In genomic region chr13:51220706-51221105, GRCh38 we compare ENCODE assay signal across 20 cellular contexts. TPM values are rescaled to one million over a fixed set of nuclear protein-coding genes. Genes with fewer than 3 reads are reported as not detected.
DNase-seq lines count a peak whose midpoint lies in the region; ATAC-seq and TF ChIP-seq lines count a peak whose summit lies in the region.
"Had no signal": no experiment of that assay in that cellular context is flagged by ENCODE, and none has a peak within 500 bp of the region (broad histone marks: within the 10 kb centered on the region; RNA-seq: fewer than 3 reads in every experiment).

No MANE protein-coding gene starts in this region.

- H3K27me3 Mint-ChIP-seq in activated T-cell treated with anti-CD3 and anti-CD28 coated beads, Interleukin-2, amount 50 U/mL, for 4 hours (ENCODE audit: low read depth) = peaks cover 54% of the 10 kb centered on the region
- H3K27me3 Mint-ChIP-seq in activated T-cell treated with anti-CD3 and anti-CD28 coated beads, Interleukin-2, amount 50 U/mL, for 72 hours (ENCODE audit: low read depth) = peaks cover 57% of the 10 kb centered on the region
- H3K27me3 Mint-ChIP-seq in brain (peaks cover 18% of the 10 kb centered on the region), natural killer cell (ENCODE audit: low read depth in 2 of 2) (peaks cover 38 to 51% of the 10 kb centered on the region in 2 donors), type B pancreatic cell (peaks cover 67% of the 10 kb centered on the region)

- no peaks in the 10 kb centered on the region for H3K36me3 Mint-ChIP-seq in activated T-cell treated with anti-CD3 and anti-CD28 coated beads, Interleukin-2, amount 50 U/mL, for 4 hours (ENCODE audit: insufficient read depth)
- no peaks in the 10 kb centered on the region for H3K36me3 Mint-ChIP-seq in activated T-cell treated with anti-CD3 and anti-CD28 coated beads, Interleukin-2, amount 50 U/mL, for 72 hours (ENCODE audit: insufficient read depth in 2 of 2)
- peaks cover 5% of the 10 kb centered on the region for H3K36me3 Mint-ChIP-seq in brain
- no peaks in the 10 kb centered on the region for H3K36me3 Mint-ChIP-seq in natural killer cell
- H3K36me3 Mint-ChIP-seq in type B pancreatic cell = peaks cover 4% of the 10 kb centered on the region
- H3K36me3 Mint-ChIP-seq: CD4-positive, CD25-positive, alpha-beta regulatory T cell had no signal

- ATAC-seq in activated T-cell treated with anti-CD3 and anti-CD28 coated beads, Interleukin-2, amount 50 U/mL, for 4 hours = no peak
- ATAC-seq in activated T-cell treated with anti-CD3 and anti-CD28 coated beads, Interleukin-2, amount 50 U/mL, for 72 hours (replicated peaks in 1 of 2) = no peak
- no peak for ATAC-seq in natural killer cell
- ATAC-seq: Right ventricle myocardium inferior had no signal

- intact Hi-C loops in natural killer cell (cut with micrococcal nuclease) = no loop called here

- H3K9me3 Mint-ChIP-seq in activated T-cell treated with anti-CD3 and anti-CD28 coated beads, Interleukin-2, amount 50 U/mL, for 4 hours = no peaks in the 10 kb centered on the region
- no peaks in the 10 kb centered on the region for H3K9me3 Mint-ChIP-seq in activated T-cell treated with anti-CD3 and anti-CD28 coated beads, Interleukin-2, amount 50 U/mL, for 72 hours
- H3K9me3 Mint-ChIP-seq in brain (peaks cover 0 to 8% (median 0%) of the 10 kb centered on the region in 5 experiments), natural killer cell (no peaks in the 10 kb centered on the region), type B pancreatic cell (peaks cover 6% of the 10 kb centered on the region)

- TF ChIP-seq CTCF in brain (conservative IDR thresholded peaks at IDR 0.05) (no peak), natural killer cell (IDR thresholded peaks at IDR 0.05) (no peak), type B pancreatic cell (conservative IDR thresholded peaks at IDR 0.05) (no peak)

- no peak overlapping the region for H3K27ac Mint-ChIP-seq in activated T-cell treated with anti-CD3 and anti-CD28 coated beads, Interleukin-2, amount 50 U/mL, for 72 hours
- H3K27ac Mint-ChIP-seq in brain (peak overlapping the region in 1 of 5 experiments; percentile 70), natural killer cell (no peak overlapping the region), type B pancreatic cell (no peak overlapping the region)
- H3K27ac Mint-ChIP-seq: CD4-positive, CD25-positive, alpha-beta regulatory T cell had no signal

- no peaks in the 10 kb centered on the region for H3K4me1 Mint-ChIP-seq in activated T-cell treated with anti-CD3 and anti-CD28 coated beads, Interleukin-2, amount 50 U/mL, for 4 hours (ENCODE audit: low read depth)
- H3K4me1 Mint-ChIP-seq in activated T-cell treated with anti-CD3 and anti-CD28 coated beads, Interleukin-2, amount 50 U/mL, for 72 hours (ENCODE audit: low read depth) = no peaks in the 10 kb centered on the region
- H3K4me1 Mint-ChIP-seq in brain (peaks cover 31% of the 10 kb centered on the region), natural killer cell (no peaks in the 10 kb centered on the region), type B pancreatic cell (ENCODE audit: unreplicated experiment) (no peaks in the 10 kb centered on the region)

- DNase-seq in activated T-cell treated with anti-CD3 and anti-CD28 coated beads, Interleukin-2, amount 50 U/mL, for 4 hours = no peak
- no peak for DNase-seq in activated T-cell treated with anti-CD3 and anti-CD28 coated beads, Interleukin-2, amount 50 U/mL, for 72 hours
- DNase-seq in natural killer cell (no peak), type B pancreatic cell (ENCODE audit: extremely low spot score, unreplicated experiment) (no peak), superior temporal gyrus (ENCODE audit: extremely low spot score) (no peak), ureter (ENCODE audit: low spot score) (no peak)
- DNase-seq in stimulated activated CD4-positive, alpha-beta T cell treated with anti-CD3 and anti-CD28 coated beads, Interleukin-4, amount 100 ng/mL, for 24 hours = no peak
- DNase-seq: CD4-positive, CD25-positive, alpha-beta regulatory T cell; H9; Karpas-422; MV-4-11; NCI-H1105 treated with DMSO at 0.1 percent for 48 hours; NCI-H146; NCI-H2029; NCI-H446 treated with DMSO at 0.1 percent for 48 hours; PC-9; SJCRH30 had no signal

- H3K4me3 Mint-ChIP-seq in activated T-cell treated with anti-CD3 and anti-CD28 coated beads, Interleukin-2, amount 50 U/mL, for 4 hours = peak overlapping the region; percentile 20
- no peak overlapping the region for H3K4me3 Mint-ChIP-seq in activated T-cell treated with anti-CD3 and anti-CD28 coated beads, Interleukin-2, amount 50 U/mL, for 72 hours
- peak overlapping the region in 3 of 5 experiments; percentile 84 to 89 (median 87) for H3K4me3 Mint-ChIP-seq in brain
- peak overlapping the region; percentile 71 for H3K4me3 Mint-ChIP-seq in natural killer cell
- peak overlapping the region; percentile 87 for H3K4me3 Mint-ChIP-seq in type B pancreatic cell

RNA-seq across cellular contexts. Expression of gene FAM124A, which starts 1.5 kb away (rescaled TPM):
- total RNA-seq in activated T-cell treated with anti-CD3 and anti-CD28 coated beads, Interleukin-2, amount 50 U/mL, for 4 hours = under 1 TPM; 0.13 to 0.21 (median 0.14) TPM
- total RNA-seq in activated T-cell treated with anti-CD3 and anti-CD28 coated beads, Interleukin-2, amount 50 U/mL, for 72 hours = under 1 TPM; 0.19 to 0.35 TPM
- polyA plus RNA-seq in brain (ENCODE audit: insufficient read depth, low read depth, low replicate concordance) = 11.3 TPM
- total RNA-seq in natural killer cell = not detected
- total RNA-seq in type B pancreatic cell (ENCODE audit: low replicate concordance) = 0.76 and 4.5 TPM in 2 replicates
- 5.0 TPM for total RNA-seq in ureter
- total RNA-seq: CD4-positive, CD25-positive, alpha-beta regulatory T cell; HT-29; PC-9 had no signal
- polyA plus RNA-seq: CD4-positive, CD25-positive, alpha-beta regulatory T cell had no signal

Comparison
In these comparisons a context has a peak if more than half of its experiments do, and no peak if none do; other contexts are left out.
1. H3K4me3 Mint-ChIP-seq: peak in activated T-cell treated with anti-CD3 and anti-CD28 coated beads, Interleukin-2, amount 50 U/mL, for 4 hours (single experiment), brain (3 of 5), natural killer cell (single experiment) and type B pancreatic cell (single experiment); none in activated T-cell treated with anti-CD3 and anti-CD28 coated beads, Interleukin-2, amount 50 U/mL, for 72 hours (0 of 2).